1 cellular context compared by ENCODE assay signal in the genomic region with DNA sequence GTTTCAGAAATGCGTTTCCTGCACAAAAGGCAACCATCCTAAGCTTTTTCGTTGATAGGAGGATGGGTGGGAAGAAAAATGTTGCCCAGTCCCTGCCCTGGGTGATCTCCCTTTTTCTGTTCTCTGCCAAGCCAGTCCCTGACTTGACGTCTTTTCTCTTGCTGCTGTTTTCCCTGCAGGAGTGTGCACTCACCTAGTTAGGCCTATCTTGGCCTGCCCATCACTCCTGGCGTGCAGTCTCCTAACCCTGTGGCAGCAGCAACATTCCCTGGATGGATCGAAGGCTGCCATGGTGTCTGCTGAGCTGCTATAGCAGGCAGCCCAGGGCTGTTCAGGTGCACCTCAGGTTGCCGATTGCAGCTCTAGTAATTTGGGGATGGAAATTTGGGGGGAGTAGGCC.
TF ChIP-seq lines count a peak whose summit lies in the region.

No MANE protein-coding gene starts in this region.

TF ChIP-seq in H1, 55 proteins besides CTCF, POLR2A, EP300 and RAD21:
- TF ChIP-seq, protein P1, sequence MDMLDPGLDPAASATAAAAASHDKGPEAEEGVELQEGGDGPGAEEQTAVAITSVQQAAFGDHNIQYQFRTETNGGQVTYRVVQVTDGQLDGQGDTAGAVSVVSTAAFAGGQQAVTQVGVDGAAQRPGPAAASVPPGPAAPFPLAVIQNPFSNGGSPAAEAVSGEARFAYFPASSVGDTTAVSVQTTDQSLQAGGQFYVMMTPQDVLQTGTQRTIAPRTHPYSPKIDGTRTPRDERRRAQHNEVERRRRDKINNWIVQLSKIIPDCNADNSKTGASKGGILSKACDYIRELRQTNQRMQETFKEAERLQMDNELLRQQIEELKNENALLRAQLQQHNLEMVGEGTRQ (IDR thresholded peaks at IDR 0.05; ENCODE audit: low read length), result no peak
- no peak for TF ChIP-seq SP1 (IDR thresholded peaks at IDR 0.05; ENCODE audit: low read depth, low read length)
- TF ChIP-seq CBX8 (IDR thresholded peaks at IDR 0.05; ENCODE audit: borderline replicate concordance, low read depth, low read length), result no peak
- no peak for TF ChIP-seq EZH2 (IDR thresholded peaks at IDR 0.05; ENCODE audit: low read depth, low read length, severe bottlenecking)
- no peak for TF ChIP-seq GTF2F1 (IDR thresholded peaks at IDR 0.05; ENCODE audit: borderline replicate concordance, low read depth, low read length)
- no peak for TF ChIP-seq SP4 (IDR thresholded peaks at IDR 0.05; ENCODE audit: low read length)
- TF ChIP-seq NANOG (IDR thresholded peaks at IDR 0.05; ENCODE audit: insufficient read depth, low read depth, low read length, poor library complexity, severe bottlenecking), result no peak
- TF ChIP-seq, protein P2, sequence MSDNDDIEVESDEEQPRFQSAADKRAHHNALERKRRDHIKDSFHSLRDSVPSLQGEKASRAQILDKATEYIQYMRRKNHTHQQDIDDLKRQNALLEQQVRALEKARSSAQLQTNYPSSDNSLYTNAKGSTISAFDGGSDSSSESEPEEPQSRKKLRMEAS (IDR thresholded peaks at IDR 0.05), result no peak
- TF ChIP-seq TAF1 (IDR thresholded peaks at IDR 0.05; ENCODE audit: low read depth, low read length), result no peak
- no peak for TF ChIP-seq TAF7 (optimal IDR thresholded peaks at IDR 0.05; ENCODE audit: borderline replicate concordance, low read depth, low read length)
- TF ChIP-seq FOSL1 (IDR thresholded peaks at IDR 0.05; ENCODE audit: insufficient read depth, low read depth, low read length), result no peak
- TF ChIP-seq SIRT6 (IDR thresholded peaks at IDR 0.05; ENCODE audit: low read length), result no peak
